ENCODE assay signal across 7 cellular contexts in the genomic region with DNA sequence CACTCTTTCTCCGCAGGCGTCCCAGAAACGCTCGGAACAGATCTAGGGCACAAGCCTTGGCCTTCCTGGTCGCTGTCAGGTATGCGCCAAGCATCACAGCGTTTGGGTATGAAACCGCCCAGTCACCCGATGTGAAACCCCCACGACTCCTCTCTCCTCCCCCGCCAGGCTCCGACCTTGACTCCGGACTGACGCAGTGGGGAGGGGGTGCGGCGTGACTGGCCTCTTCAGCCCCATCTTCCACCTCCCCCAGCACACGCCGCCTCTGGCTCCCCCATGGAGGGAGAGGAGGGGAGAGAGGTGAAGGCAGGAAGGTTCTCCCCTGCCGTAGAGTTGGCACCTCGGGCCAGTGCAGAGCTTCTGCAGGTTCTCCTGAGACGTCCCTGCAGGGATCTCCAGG.
"Had no signal": no experiment of that assay in that cellular context is flagged by ENCODE, and none has a peak within 500 bp of the region (broad histone marks: within the 10 kb centered on the region; RNA-seq: fewer than 3 reads in every experiment).

No MANE protein-coding gene starts in this region.

- H3K9me3 ChIP-seq: HAP-1 had no signal

- H3K4me3 ChIP-seq: GM23248, HAP-1 had no signal

- H2AFZ ChIP-seq: GM23248 had no signal

- H3K4me1 ChIP-seq: HAP-1 had no signal

- H3K4me1 Mint-ChIP-seq: IgD-negative memory B cell had no signal

- H3K27ac ChIP-seq: GM23248, KMS-11 had no signal

- H3K36me3 ChIP-seq: HAP-1 had no signal

- H3K4me2 ChIP-seq: KMS-11 had no signal

- ATAC-seq: HCT116 had no signal

- H3K9ac ChIP-seq: GM23248, KMS-11 had no signal

- DNase-seq: GM23248, HFFc6, KBM-7 had no signal

- H3K27ac Mint-ChIP-seq: HFFc6, IgD-negative memory B cell had no signal

- H3K4me3 Mint-ChIP-seq: HFFc6 had no signal

- H3K9me3 Mint-ChIP-seq: HFFc6 had no signal
